24 cellular contexts compared by ENCODE assay signal in genomic region chr3:179769411-179770247, GRCh38.
DNase-seq lines count a peak whose midpoint lies in the region; ATAC-seq and TF ChIP-seq lines count a peak whose summit lies in the region.
"Had no signal": no experiment of that assay in that cellular context is flagged by ENCODE, and none has a peak within 500 bp of the region (broad histone marks: within the 10 kb centered on the region; RNA-seq: fewer than 3 reads in every experiment).

No MANE protein-coding gene starts in this region.

- peak overlapping the region; percentile 29 for H3K27ac Mint-ChIP-seq in central memory CD8-positive, alpha-beta T cell (ENCODE audit: low read depth)
- no peak overlapping the region for H3K27ac Mint-ChIP-seq in activated T-helper 17 cell treated with anti-CD3 and anti-CD28 coated beads, Interleukin-2, amount 50 U/mL, for 72 hours
- H3K27ac Mint-ChIP-seq: activated T-helper 2 cell treated with anti-CD3 and anti-CD28 coated beads, Interferon-gamma antibody, Interleukin-2, Interleukin-4, amounts not matched to agents 10 μg/mL and 5 μg/mL and 100 μg/mL, durations not matched to agents 14 hours and 24 hours and 36 hours had no signal

- H3K36me3 Mint-ChIP-seq in central memory CD8-positive, alpha-beta T cell (ENCODE audit: insufficient read depth) = peaks cover 7% of the 10 kb centered on the region
- H3K36me3 Mint-ChIP-seq in activated T-helper 17 cell treated with anti-CD3 and anti-CD28 coated beads, Interleukin-2, amount 50 U/mL, for 72 hours (ENCODE audit: low read depth) = peaks cover 55% of the 10 kb centered on the region

- no peaks in the 10 kb centered on the region for H4K20me1 ChIP-seq in osteoblast (ENCODE audit: insufficient read depth, low read length)

- no peak overlapping the region for H3K27ac ChIP-seq in osteoblast (ENCODE audit: low read depth, low read length)
- H3K27ac ChIP-seq: brain microvascular endothelial cell, heart right ventricle, RWPE1, stomach had no signal

- no peak for ATAC-seq in central memory CD8-positive, alpha-beta T cell (replicated peaks; ENCODE audit: extremely low read depth, poor library complexity, severe bottlenecking)
- no peak for ATAC-seq in activated T-helper 17 cell treated with anti-CD3 and anti-CD28 coated beads, Interleukin-2, amount 50 U/mL, for 72 hours (replicated peaks)
- ATAC-seq: heart right ventricle, left ventricle myocardium superior had no signal

- H3K4me1 Mint-ChIP-seq in central memory CD8-positive, alpha-beta T cell = no peaks in the 10 kb centered on the region
- no peaks in the 10 kb centered on the region for H3K4me1 Mint-ChIP-seq in activated T-helper 17 cell treated with anti-CD3 and anti-CD28 coated beads, Interleukin-2, amount 50 U/mL, for 72 hours

- H3K4me3 Mint-ChIP-seq in central memory CD8-positive, alpha-beta T cell = no peak overlapping the region
- no peak overlapping the region for H3K4me3 Mint-ChIP-seq in activated T-helper 17 cell treated with anti-CD3 and anti-CD28 coated beads, Interleukin-2, amount 50 U/mL, for 72 hours

- peaks cover 21% of the 10 kb centered on the region for H3K36me3 ChIP-seq in osteoblast (ENCODE audit: insufficient read depth, low read length)

- no peak for TF ChIP-seq POLR2A in erythroblast (IDR thresholded peaks at IDR 0.05; ENCODE audit: low read length)

- H2AFZ ChIP-seq in osteoblast (ENCODE audit: low read length) = peak overlapping the region; percentile 34

- H3K9me3 Mint-ChIP-seq in central memory CD8-positive, alpha-beta T cell = no peaks in the 10 kb centered on the region
- H3K9me3 Mint-ChIP-seq in activated T-helper 17 cell treated with anti-CD3 and anti-CD28 coated beads, Interleukin-2, amount 50 U/mL, for 72 hours = no peaks in the 10 kb centered on the region
- H3K9me3 Mint-ChIP-seq: activated T-helper 2 cell treated with anti-CD3 and anti-CD28 coated beads, Interferon-gamma antibody, Interleukin-2, Interleukin-4, amounts not matched to agents 10 μg/mL and 5 μg/mL and 100 μg/mL, durations not matched to agents 14 hours and 24 hours and 36 hours had no signal

- H3K27me3 ChIP-seq in osteoblast (ENCODE audit: insufficient read depth, low read length) = no peaks in the 10 kb centered on the region
- H3K27me3 ChIP-seq: brain microvascular endothelial cell, heart right ventricle, stomach had no signal

- no peak for TF ChIP-seq CTCF in osteoblast (IDR thresholded peaks at IDR 0.05; ENCODE audit: extremely low read depth, low read depth, low read length)

- no peaks in the 10 kb centered on the region for H3K79me2 ChIP-seq in osteoblast (ENCODE audit: insufficient read depth, low read length)

- no peak overlapping the region for H3K4me2 ChIP-seq in osteoblast (ENCODE audit: insufficient read depth, low read length)

- H3K4me3 ChIP-seq in Jurkat, Clone E6-1 (ENCODE audit: low read length) = no peak overlapping the region
- H3K4me3 ChIP-seq in osteoblast (ENCODE audit: insufficient read depth, low read length) = no peak overlapping the region
- H3K4me3 ChIP-seq: heart right ventricle, stomach had no signal

- H3K27me3 Mint-ChIP-seq in central memory CD8-positive, alpha-beta T cell = no peaks in the 10 kb centered on the region
- H3K27me3 Mint-ChIP-seq in activated T-helper 17 cell treated with anti-CD3 and anti-CD28 coated beads, Interleukin-2, amount 50 U/mL, for 72 hours = no peaks in the 10 kb centered on the region

- peaks cover 6% of the 10 kb centered on the region for H3K4me1 ChIP-seq in osteoblast (ENCODE audit: insufficient read depth, low read length)
- H3K4me1 ChIP-seq: Caco-2, stomach had no signal

- peak; percentile 14 for DNase-seq in Daoy (ENCODE audit: low read depth)
- DNase-seq in Jurkat, Clone E6-1 (ENCODE audit: low read depth, low spot score) = peak; percentile 11
- no peak for DNase-seq in central memory CD8-positive, alpha-beta T cell (ENCODE audit: low spot score in 2 of 2)
- no peak for DNase-seq in osteoblast (ENCODE audit: insufficient read length, low spot score, missing footprints)
- no peak for DNase-seq in erythroblast (lab: John Stamatoyannopoulos, UW)
- no peak for DNase-seq in activated CD4-positive, alpha-beta T cell treated with anti-CD3 and anti-CD28 coated beads, Interleukin-2, amount 50 U/mL, for 48 hours
- DNase-seq: activated CD4-positive, alpha-beta T cell treated with anti-CD3 and anti-CD28 coated beads for 1 hour; AML-193; brain microvascular endothelial cell; Caco-2; cortex of kidney; EL; heart right ventricle; KG1; left ventricle myocardium superior; NCI-H1048; NCI-H1930; NK-92 treated with Interleukin-12 subunit alpha and Interleukin-12 subunit beta, amount 100 ng/mL, for 24 hours; stomach; T1000; trophoblast cell had no signal

- H3K9me3 ChIP-seq in osteoblast (ENCODE audit: low read depth, low read length) = no peaks in the 10 kb centered on the region
- H3K9me3 ChIP-seq: Caco-2, stomach had no signal

Comparison
In these comparisons a context has a peak if more than half of its experiments do, and no peak if none do; other contexts are left out.
1. DNase-seq: peak in Daoy (single experiment) and Jurkat, Clone E6-1 (single experiment); none in central memory CD8-positive, alpha-beta T cell (0 of 2), osteoblast (single experiment), erythroblast (0 of 2) and activated CD4-positive, alpha-beta T cell treated with anti-CD3 and anti-CD28 coated beads, Interleukin-2, amount 50 U/mL, for 48 hours (0 of 2).